In genomic region chr18:36424741-36425142, GRCh38 we compare ENCODE assay signal across 21 cellular contexts.
A peak's percentile ranks its signal among the peaks of the same experiment; 100 is the strongest.
DNase-seq lines count a peak whose midpoint lies in the region; ATAC-seq, FAIRE-seq and TF ChIP-seq lines count a peak whose summit lies in the region.
"Had no signal": no experiment of that assay in that cellular context is flagged by ENCODE, and none has a peak within 500 bp of the region (broad histone marks: within the 10 kb centered on the region; RNA-seq: fewer than 3 reads in every experiment).

No MANE protein-coding gene starts in this region.

- TF ChIP-seq CTCF in Calu3 (IDR thresholded peaks at IDR 0.05; ENCODE audit: unreplicated experiment) = no peak
- peak in 2 of 3 experiments; percentile 13 to 36; a peak in 2 of 6 replicates for TF ChIP-seq CTCF in HCT116 (IDR thresholded peaks at IDR 0.05 in 2 of 3, conservative IDR thresholded peaks at IDR 0.05 in 1 of 3; ENCODE audit: borderline replicate concordance in 1 of 3, insufficient read depth in 1 of 3, low read depth in 2 of 3, low read length in 2 of 3)
- TF ChIP-seq CTCF in kidney (IDR thresholded peaks at IDR 0.05; ENCODE audit: borderline replicate concordance, extremely low read depth, insufficient read depth) = peak; percentile 5
- TF ChIP-seq CTCF in psoas muscle (IDR thresholded peaks at IDR 0.05) = no peak

- H3K4me1 Mint-ChIP-seq in Calu3 (ENCODE audit: low read depth, unreplicated experiment) = peaks cover 12% of the 10 kb centered on the region
- H3K4me1 Mint-ChIP-seq: activated B cell treated with CpG ODN at 0.5 μM for 24 hours had no signal

- POLR2A ChIA-PET in HCT116 (lab: Charles Lee) = no interaction called here

- DNase-seq in Calu3 (peak; percentile 20), HCT116 (ENCODE audit: low read depth, low spot score) (peak; percentile 29), SK-N-DZ (ENCODE audit: low spot score) (peak; percentile 31), kidney (no peak), psoas muscle (no peak), NCI-H1417 treated with DMSO at 0.1 percent for 48 hours (lab: John Stamatoyannopoulos, UW) (no peak), erythroblast (lab: John Stamatoyannopoulos, UW) (no peak)
- DNase-seq: activated B cell treated with CpG ODN at 0.5 μM for 24 hours; activated CD4-positive, alpha-beta memory T cell treated with anti-CD3 and anti-CD28 coated beads for 36 hours; activated naive CD4-positive, alpha-beta T cell treated with anti-CD3 and anti-CD28 coated beads for 36 hours; activated T-cell treated with anti-CD3 and anti-CD28 coated beads, Interleukin-2, amount 50 U/mL, for 24 hours; anterior cingulate cortex; cerebellar nuclear complex; effector memory CD4-positive, alpha-beta T cell; GOT3; heart left ventricle; NCI-H1930; occipital lobe; retina; SHP77 treated with DMSO at 0.1 percent for 48 hours; T-helper 2 cell had no signal

- FAIRE-seq in kidney (lab: Jason Lieb, UNC) = no peak

- no peaks in the 10 kb centered on the region for H3K79me2 ChIP-seq in HCT116 (ENCODE audit: insufficient read depth, low read length)

- TF ChIP-seq RAD21 in HCT116 (IDR thresholded peaks at IDR 0.05; ENCODE audit: low read depth) = no peak

- H3K9me3 Mint-ChIP-seq in Calu3 (ENCODE audit: low read depth, unreplicated experiment) = no peaks in the 10 kb centered on the region
- H3K9me3 Mint-ChIP-seq: activated B cell treated with CpG ODN at 0.5 μM for 24 hours; activated CD4-positive, alpha-beta memory T cell treated with anti-CD3 and anti-CD28 coated beads for 36 hours; activated naive CD4-positive, alpha-beta T cell treated with anti-CD3 and anti-CD28 coated beads for 36 hours; activated T-cell treated with anti-CD3 and anti-CD28 coated beads, Interleukin-2, amount 50 U/mL, for 24 hours had no signal

- ATAC-seq in HCT116 (peak; percentile 70), psoas muscle (no peak)
- ATAC-seq: heart left ventricle had no signal

- H3K27ac Mint-ChIP-seq in Calu3 (ENCODE audit: unreplicated experiment) = peak overlapping the region; percentile 3
- H3K27ac Mint-ChIP-seq: activated B cell treated with CpG ODN at 0.5 μM for 24 hours; activated CD4-positive, alpha-beta memory T cell treated with anti-CD3 and anti-CD28 coated beads for 36 hours; activated naive CD4-positive, alpha-beta T cell treated with anti-CD3 and anti-CD28 coated beads for 36 hours; activated T-cell treated with anti-CD3 and anti-CD28 coated beads, Interleukin-2, amount 50 U/mL, for 24 hours had no signal

- H3K36me3 ChIP-seq in HCT116 (ENCODE audit: control insufficient read depth in 1 of 2, insufficient read depth in 2 of 2, low read length in 2 of 2) = no peaks in the 10 kb centered on the region
- H3K36me3 ChIP-seq in kidney (ENCODE audit: control insufficient read depth in 1 of 2, insufficient read depth in 2 of 2, low read length in 2 of 2) = no peaks in the 10 kb centered on the region
- no peaks in the 10 kb centered on the region for H3K36me3 ChIP-seq in psoas muscle (ENCODE audit: insufficient read depth in 1 of 2, low read depth in 1 of 2)
- H3K36me3 ChIP-seq: heart left ventricle had no signal

- RAD21 ChIA-PET in HCT116 (lab: Charles Lee; ENCODE audit: low non-redundant PET in 1 of 2, low total read pairs in 2 of 2, uncharacterized antibody in 2 of 2, unreplicated experiment in 2 of 2) = no interaction called here

- BruUV-seq in Calu3 (replicated peaks; lab: Mats Ljungman, UMichigan) (no TSS peak), HCT116 (replicated peaks; lab: Mats Ljungman, UMichigan) (no TSS peak)

- H2AFZ ChIP-seq in HCT116 (ENCODE audit: low read depth, low read length, poor library complexity, severe bottlenecking) = no peak overlapping the region

- H3K27me3 Mint-ChIP-seq in Calu3 (ENCODE audit: unreplicated experiment) = no peaks in the 10 kb centered on the region

- no peak overlapping the region for H3K4me2 ChIP-seq in HCT116 (ENCODE audit: low read length)

- no peaks in the 10 kb centered on the region for H3K27me3 ChIP-seq in HCT116 (ENCODE audit: insufficient read depth, low read length)
- H3K27me3 ChIP-seq in psoas muscle (ENCODE audit: insufficient read depth in 3 of 3, low read length in 2 of 3) = no peaks in the 10 kb centered on the region
- H3K27me3 ChIP-seq: heart left ventricle had no signal

- no peaks in the 10 kb centered on the region for H3K9me2 ChIP-seq in HCT116 (ENCODE audit: insufficient read depth)

- H3K9me3 ChIP-seq in HCT116 (ENCODE audit: control insufficient read depth in 1 of 2, insufficient read depth in 1 of 2, low read depth in 1 of 2, low read length in 2 of 2) = no peaks in the 10 kb centered on the region
- H3K9me3 ChIP-seq in kidney (ENCODE audit: control insufficient read depth in 1 of 2, low read length in 2 of 2) = no peaks in the 10 kb centered on the region
- H3K9me3 ChIP-seq in psoas muscle = no peaks in the 10 kb centered on the region
- H3K9me3 ChIP-seq: heart left ventricle had no signal

- CTCF ChIA-PET in Calu3 (lab: Charles Lee) = no interaction called here
- CTCF ChIA-PET in HCT116 (lab: Charles Lee) = interaction anchor here (2.0 kb wide), 1 partner anchor 12 kb away, joined by 5 read pairs; no protein-coding TSS in a partner anchor

- TF ChIP-seq POLR2A in HCT116 (IDR thresholded peaks at IDR 0.05; ENCODE audit: borderline replicate concordance, extremely low read depth, insufficient read depth, insufficient read length) = no peak
- no peak for TF ChIP-seq POLR2A in erythroblast (IDR thresholded peaks at IDR 0.05; ENCODE audit: low read length)

- H3K4me3 ChIP-seq in HCT116 (replicated peaks in 1 of 2; ENCODE audit: low read depth in 1 of 2, low read length in 2 of 2) = no peak overlapping the region
- no peak overlapping the region for H3K4me3 ChIP-seq in kidney (ENCODE audit: low read length in 2 of 2)
- no peak overlapping the region for H3K4me3 ChIP-seq in psoas muscle
- H3K4me3 ChIP-seq: heart left ventricle had no signal

- intact Hi-C loops in Calu3 (cut with micrococcal nuclease; ENCODE audit: unreplicated experiment) = loop anchor here (5.0 kb wide), 1 partner anchor 148 kb away; no protein-coding TSS in a partner anchor
- intact Hi-C loops in HCT116 (cut with micrococcal nuclease) = no loop called here
- intact Hi-C loops in kidney (cut with DNase I) = no loop called here
- intact Hi-C loops in psoas muscle (cut with DNase I) = loop anchor here in 1 of 2 donors (10.0 kb wide), 1 partner anchor 120 kb away; no protein-coding TSS in a partner anchor

- H3K36me3 Mint-ChIP-seq in Calu3 (ENCODE audit: insufficient read depth, unreplicated experiment) = no peaks in the 10 kb centered on the region
- H3K36me3 Mint-ChIP-seq: activated CD4-positive, alpha-beta memory T cell treated with anti-CD3 and anti-CD28 coated beads for 36 hours had no signal

- H3K9ac ChIP-seq in HCT116 (ENCODE audit: low read length) = no peak overlapping the region
- H3K9ac ChIP-seq in kidney (ENCODE audit: low read length in 2 of 2) = no peak overlapping the region

- H4K20me1 ChIP-seq in HCT116 (ENCODE audit: insufficient read depth) = no peaks in the 10 kb centered on the region

- no peak overlapping the region for H3K4me3 Mint-ChIP-seq in Calu3 (ENCODE audit: low read depth, unreplicated experiment)
- H3K4me3 Mint-ChIP-seq: activated B cell treated with CpG ODN at 0.5 μM for 24 hours; activated CD4-positive, alpha-beta memory T cell treated with anti-CD3 and anti-CD28 coated beads for 36 hours; activated naive CD4-positive, alpha-beta T cell treated with anti-CD3 and anti-CD28 coated beads for 36 hours; activated T-cell treated with anti-CD3 and anti-CD28 coated beads, Interleukin-2, amount 50 U/mL, for 24 hours had no signal

- 84 to 88% (median 85%) methylated on average over 4 of the region's 4 CpGs for WGBS in psoas muscle, 3 donors

- H3K27ac ChIP-seq in HCT116 (ENCODE audit: low read depth, low read length) = no peak overlapping the region
- no peak overlapping the region for H3K27ac ChIP-seq in kidney (ENCODE audit: low read depth in 2 of 2, low read length in 2 of 2)
- no peak overlapping the region for H3K27ac ChIP-seq in psoas muscle

- H3K4me1 ChIP-seq in HCT116 (ENCODE audit: control insufficient read depth in 1 of 2, insufficient read depth in 2 of 2, low read length in 2 of 2) = peaks cover 8 to 13% of the 10 kb centered on the region in 2 experiments; a peak in 3 of 4 replicates
- H3K4me1 ChIP-seq in kidney (ENCODE audit: control insufficient read depth in 1 of 2, insufficient read depth in 1 of 2, low read depth in 1 of 2, low read length in 2 of 2) = peaks cover 5 to 7% of the 10 kb centered on the region in 2 donors
- H3K4me1 ChIP-seq in psoas muscle = peaks cover 28% of the 10 kb centered on the region

TF ChIP-seq in HCT116, 20 proteins besides CTCF, POLR2A, EP300 and RAD21:
- TF ChIP-seq CEBPB (IDR thresholded peaks at IDR 0.05; ENCODE audit: low read depth) (no peak), EGR1 (IDR thresholded peaks at IDR 0.05; ENCODE audit: low read depth) (no peak), ELF1 (IDR thresholded peaks at IDR 0.05; ENCODE audit: borderline replicate concordance, low read depth) (no peak), YY1 (IDR thresholded peaks at IDR 0.05; ENCODE audit: extremely low read depth, insufficient replicate concordance, low read depth, low read length) (peak; percentile 18)
TF ChIP-seq in HCT116: peak in this region for 1.

Comparison
In these comparisons a context has a peak if more than half of its experiments do, and no peak if none do; other contexts are left out.
1. DNase-seq: peak in Calu3 (single experiment), HCT116 (single experiment) and SK-N-DZ (single experiment); none in kidney (single experiment), psoas muscle (0 of 2), NCI-H1417 treated with DMSO at 0.1 percent for 48 hours (single experiment) and erythroblast (0 of 2).
2. CTCF ChIP-seq: peak in HCT116 (2 of 3) and kidney (single experiment); none in Calu3 (single experiment) and psoas muscle (single experiment).